In the genomic region with DNA sequence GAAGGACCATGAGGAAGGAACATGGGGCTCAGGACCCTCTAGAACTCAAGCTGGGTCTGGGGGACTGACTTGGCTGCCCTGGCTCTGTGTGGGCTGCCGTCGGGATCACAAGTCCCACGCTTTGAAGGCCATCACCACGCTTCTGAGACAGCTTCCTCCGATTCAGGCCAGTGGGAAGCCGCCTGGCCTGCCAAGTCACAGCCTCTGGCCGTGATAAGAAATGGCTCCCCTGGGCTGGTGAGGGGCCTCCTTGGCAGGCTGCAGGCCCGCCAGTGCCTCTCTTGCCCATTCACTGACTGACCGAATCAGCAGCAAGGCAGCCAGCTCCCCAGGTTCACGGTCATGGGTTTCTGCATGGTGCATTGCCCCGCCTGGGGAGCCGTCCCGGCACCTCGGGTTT, we compare ENCODE assay signal across 18 cellular contexts. TPM values are rescaled to one million over a fixed set of nuclear protein-coding genes. Genes with fewer than 3 reads are reported as not detected.
A peak's percentile ranks its signal among the peaks of the same experiment; 100 is the strongest.
DNase-seq lines count a peak whose midpoint lies in the region; ATAC-seq, FAIRE-seq and TF ChIP-seq lines count a peak whose summit lies in the region.
"Had no signal": no experiment of that assay in that cellular context is flagged by ENCODE, and none has a peak within 500 bp of the region (broad histone marks: within the 10 kb centered on the region; RNA-seq: fewer than 3 reads in every experiment).

No MANE protein-coding gene starts in this region.

- no peak for TF ChIP-seq RAD21 in IMR-90 (IDR thresholded peaks at IDR 0.05; ENCODE audit: low read length)

- H3K27me3 ChIP-seq in IMR-90 (ENCODE audit: control insufficient read depth, insufficient read depth, low read length) (no peaks in the 10 kb centered on the region), rectal smooth muscle tissue (ENCODE audit: control insufficient read depth, insufficient read depth, low read length) (no peaks in the 10 kb centered on the region)

- H3K4ac ChIP-seq in IMR-90 (ENCODE audit: low read depth, low read length), result no peak overlapping the region

- no peak overlapping the region for H4K91ac ChIP-seq in IMR-90 (ENCODE audit: insufficient read depth, low read depth, low read length)

- dilution Hi-C loops in IMR-90 (cut with HindIII; ENCODE audit: low sequenced_read_pairs, unreplicated experiment), result no loop called here

- in situ Hi-C loops in IMR-90 (cut with MboI; ENCODE audit: low sequenced_read_pairs), result no loop called here

- peak overlapping the region; percentile 65 for H2AK9ac ChIP-seq in IMR-90 (replicated peaks; ENCODE audit: low read depth, low read length, poor library complexity)

- H4K20me1 ChIP-seq in IMR-90 (ENCODE audit: insufficient read depth, low read length), result peaks cover 20% of the 10 kb centered on the region

- CTCF ChIA-PET in IMR-90 (lab: Yijun Ruan, JAX), result no interaction called here

- H2BK15ac ChIP-seq in IMR-90 (ENCODE audit: low read depth, low read length), result no peak overlapping the region

- H3K9me1 ChIP-seq in IMR-90 (ENCODE audit: insufficient read depth, low read length), result no peaks in the 10 kb centered on the region

- no peak overlapping the region for H4K8ac ChIP-seq in IMR-90 (ENCODE audit: low read depth in 2 of 2, low read length in 2 of 2)

- H3K27ac ChIP-seq in 22Rv1 (peak overlapping the region; percentile 37; the same call in 1 of the 2 replicates), IMR-90 (ENCODE audit: insufficient read depth, low read length) (no peak overlapping the region), kidney (ENCODE audit: low read depth in 2 of 2, low read length in 2 of 2) (peak overlapping the region; percentile 83), rectal smooth muscle tissue (ENCODE audit: low read depth, low read length) (no peak overlapping the region)
- H3K27ac ChIP-seq: HL-60 had no signal

- no TSS peak for BruUV-seq in IMR-90 (replicated peaks; lab: Mats Ljungman, UMichigan)

- H3K9me3 Mint-ChIP-seq in activated T-helper 17 cell treated with anti-CD3 and anti-CD28 coated beads, Interleukin-2, amount 50 U/mL, for 72 hours, result no peaks in the 10 kb centered on the region
- H3K9me3 Mint-ChIP-seq: CD4-positive, alpha-beta memory T cell had no signal

- FAIRE-seq in kidney (lab: Jason Lieb, UNC) (no peak), H54 (lab: Jason Lieb, UNC) (no peak)
- FAIRE-seq: D721Med had no signal

- intact Hi-C loops in IMR-90 (cut with micrococcal nuclease), result no loop called here
- intact Hi-C loops in kidney (cut with DNase I), result no loop called here

- no peak overlapping the region for H2AK5ac ChIP-seq in IMR-90 (ENCODE audit: low read depth, low read length)

- ATAC-seq in IMR-90 (ENCODE audit: low read depth), result no peak
- no peak for ATAC-seq in activated T-helper 17 cell treated with anti-CD3 and anti-CD28 coated beads, Interleukin-2, amount 50 U/mL, for 72 hours (replicated peaks)
- ATAC-seq: Panc1 had no signal

- no peak overlapping the region for H3K14ac ChIP-seq in IMR-90 (replicated peaks; ENCODE audit: low read depth, low read length)

- H3K79me1 ChIP-seq in IMR-90 (ENCODE audit: low read depth in 1 of 2, low read length in 2 of 2), result peaks cover 0 to 7% of the 10 kb centered on the region in 2 experiments; a peak in 2 of 4 replicates

- no peak overlapping the region for H2BK20ac ChIP-seq in IMR-90 (ENCODE audit: low read depth, low read length)

- no peaks in the 10 kb centered on the region for H3K27me3 Mint-ChIP-seq in activated T-helper 17 cell treated with anti-CD3 and anti-CD28 coated beads, Interleukin-2, amount 50 U/mL, for 72 hours
- H3K27me3 Mint-ChIP-seq: CD4-positive, alpha-beta memory T cell had no signal

- peaks cover 6% of the 10 kb centered on the region for H3K4me1 Mint-ChIP-seq in activated T-helper 17 cell treated with anti-CD3 and anti-CD28 coated beads, Interleukin-2, amount 50 U/mL, for 72 hours

- no peak overlapping the region for H2BK120ac ChIP-seq in IMR-90 (ENCODE audit: low read depth, low read length)

- no peak for TF ChIP-seq CTCF in 22Rv1 (IDR thresholded peaks at IDR 0.05)
- TF ChIP-seq CTCF in IMR-90 (conservative IDR thresholded peaks at IDR 0.05; ENCODE audit: low read depth, low read length), result no peak
- no peak for TF ChIP-seq CTCF in kidney (IDR thresholded peaks at IDR 0.05; ENCODE audit: borderline replicate concordance, extremely low read depth, insufficient read depth)

- no peak overlapping the region for H3K4me2 ChIP-seq in IMR-90 (ENCODE audit: low read depth, low read length)

- H2BK5ac ChIP-seq in IMR-90 (ENCODE audit: low read depth, low read length, poor library complexity, severe bottlenecking), result no peak overlapping the region

- H3K4me1 ChIP-seq in IMR-90 (ENCODE audit: control insufficient read depth, insufficient read depth, low read length) (peaks cover 7% of the 10 kb centered on the region; the same call in 1 of the 2 replicates), kidney (ENCODE audit: control insufficient read depth in 1 of 2, insufficient read depth in 1 of 2, low read depth in 1 of 2, low read length in 2 of 2) (peaks cover 24 to 33% of the 10 kb centered on the region in 2 donors), rectal smooth muscle tissue (ENCODE audit: control insufficient read depth, insufficient read depth, low read length) (peaks cover 3% of the 10 kb centered on the region)

- H3K18ac ChIP-seq in IMR-90 (ENCODE audit: low read depth, low read length), result no peak overlapping the region

- no peak overlapping the region for H4K5ac ChIP-seq in IMR-90 (ENCODE audit: low read depth, low read length)

- H3K4me3 Mint-ChIP-seq in activated T-helper 17 cell treated with anti-CD3 and anti-CD28 coated beads, Interleukin-2, amount 50 U/mL, for 72 hours, result no peak overlapping the region
- H3K4me3 Mint-ChIP-seq: CD4-positive, alpha-beta memory T cell had no signal

- no peak overlapping the region for H3K56ac ChIP-seq in IMR-90 (ENCODE audit: extremely low read depth, insufficient read depth, low read length)

- no peak overlapping the region for H3K27ac Mint-ChIP-seq in activated T-helper 17 cell treated with anti-CD3 and anti-CD28 coated beads, Interleukin-2, amount 50 U/mL, for 72 hours
- H3K27ac Mint-ChIP-seq: CD4-positive, alpha-beta memory T cell had no signal

- H3K4me3 ChIP-seq in IMR-90 (ENCODE audit: insufficient read depth, low read depth, low read length) (no peak overlapping the region), kidney (ENCODE audit: low read length in 2 of 2) (no peak overlapping the region), rectal smooth muscle tissue (ENCODE audit: low read length) (no peak overlapping the region)

- POLR2A ChIA-PET in IMR-90 (lab: Charles Lee; ENCODE audit: unreplicated experiment), result no interaction called here

- H3K9ac ChIP-seq in IMR-90 (ENCODE audit: low read depth, low read length), result no peak overlapping the region
- H3K9ac ChIP-seq in kidney (ENCODE audit: low read length in 2 of 2), result no peak overlapping the region
- H3K9ac ChIP-seq in rectal smooth muscle tissue (ENCODE audit: low read length), result peak overlapping the region; percentile 27

- no peaks in the 10 kb centered on the region for H3K36me3 Mint-ChIP-seq in activated T-helper 17 cell treated with anti-CD3 and anti-CD28 coated beads, Interleukin-2, amount 50 U/mL, for 72 hours (ENCODE audit: low read depth)

- no peak overlapping the region for H3K23ac ChIP-seq in IMR-90 (ENCODE audit: low read depth, low read length)

- H3K9me3 ChIP-seq in IMR-90 (ENCODE audit: control insufficient read depth, insufficient read depth, low read length) (no peaks in the 10 kb centered on the region), kidney (ENCODE audit: control insufficient read depth in 1 of 2, low read length in 2 of 2) (no peaks in the 10 kb centered on the region)

- peaks cover 4% of the 10 kb centered on the region; the same call in 1 of the 2 replicates for H3K36me3 ChIP-seq in IMR-90 (ENCODE audit: control insufficient read depth, insufficient read depth, low read length)
- no peaks in the 10 kb centered on the region for H3K36me3 ChIP-seq in kidney (ENCODE audit: control insufficient read depth in 1 of 2, insufficient read depth in 2 of 2, low read length in 2 of 2)
- H3K36me3 ChIP-seq in rectal smooth muscle tissue (ENCODE audit: control insufficient read depth, insufficient read depth, low read length), result no peaks in the 10 kb centered on the region

- no peak for DNase-seq in IMR-90
- no peak for DNase-seq in kidney
- DNase-seq in H54 (ENCODE audit: insufficient read length, low spot score), result no peak
- no peak for DNase-seq in AML-193 (lab: John Stamatoyannopoulos, UW)
- no peak for DNase-seq in DMS53 (lab: John Stamatoyannopoulos, UW)
- DNase-seq: CD4-positive, alpha-beta memory T cell; GF-D8; KG1; NCI-H187 had no signal

- H2AFZ ChIP-seq in IMR-90 (replicated peaks; ENCODE audit: low read length, poor library complexity), result no peak overlapping the region

- 86% methylated on average over 13 of the region's 14 CpGs; no CpG with 5 or more reads in 1 of the 2 experiments for WGBS in IMR-90 (ENCODE audit: extremely low coverage in 2 of 2, insufficient read length in 1 of 2), 2 experiments

- TF ChIP-seq POLR2A in IMR-90 (IDR thresholded peaks at IDR 0.05; ENCODE audit: low read depth, low read length) (no peak), H54 (IDR thresholded peaks at IDR 0.05; ENCODE audit: low read depth, low read length) (no peak)

TF ChIP-seq in IMR-90, 13 proteins besides CTCF, POLR2A, EP300 and RAD21 (continues in another document):
- TF ChIP-seq CEBPB (IDR thresholded peaks at IDR 0.05; ENCODE audit: low read depth, low read length), result no peak
- TF ChIP-seq SMC3 (IDR thresholded peaks at IDR 0.05; ENCODE audit: low read depth, low read length), result no peak
- no peak for TF ChIP-seq MXI1 (IDR thresholded peaks at IDR 0.05; ENCODE audit: borderline replicate concordance, low read depth, low read length)

RNA-seq across cellular contexts. Expression of gene COMP, which starts 48.8 kb away (rescaled TPM):
- under 0.01 TPM in 2 replicates for total RNA-seq in IMR-90 (2012; rRNA removed)
- 0.34 and 0.43 TPM in 2 replicates for polyA plus RNA-seq in IMR-90 (2012; rRNA removed)
- polyA plus RNA-seq in IMR-90 (2012; cell fraction: cytosol; rRNA removed), result 0.16 and 0.34 TPM in 2 replicates
- polyA plus RNA-seq in IMR-90 (2012; cell fraction: nucleus; rRNA removed; ENCODE audit: low replicate concordance), result 0.17 and 0.36 TPM in 2 replicates
- 33.2 TPM for total RNA-seq in kidney
- 1.8 TPM for polyA plus RNA-seq in kidney (ENCODE audit: insufficient read depth, low read depth, low replicate concordance)
- not detected for total RNA-seq in activated T-helper 17 cell treated with anti-CD3 and anti-CD28 coated beads, Interleukin-2, amount 50 U/mL, for 72 hours
- total RNA-seq: A673; CD4-positive, alpha-beta memory T cell; M059J; NCI-H460 had no signal
- polyA plus RNA-seq: CD4-positive, alpha-beta memory T cell had no signal

RNA-seq across cellular contexts. Expression of gene CRTC1, which starts 58.8 kb away (rescaled TPM):
- total RNA-seq in IMR-90 (2012; rRNA removed), result 0.18 and 0.28 TPM in 2 replicates
- polyA plus RNA-seq in IMR-90 (2012; rRNA removed), result 5.7 and 6.5 TPM in 2 replicates
- 3.1 and 6.8 TPM in 2 replicates for polyA plus RNA-seq in IMR-90 (2012; cell fraction: cytosol; rRNA removed)
- 28.3 and 53.7 TPM in 2 replicates for polyA plus RNA-seq in IMR-90 (2012; cell fraction: nucleus; rRNA removed; ENCODE audit: low replicate concordance)
- 26.8 TPM for total RNA-seq in kidney
- 10.9 TPM for polyA plus RNA-seq in kidney (ENCODE audit: insufficient read depth, low read depth, low replicate concordance)
- total RNA-seq in activated T-helper 17 cell treated with anti-CD3 and anti-CD28 coated beads, Interleukin-2, amount 50 U/mL, for 72 hours, result 10 to 100 TPM in 1 of 2 donors, 1 to 10 TPM in 1; 7.8 to 13.6 TPM

Comparison
In these comparisons a context has a peak if more than half of its experiments do, and no peak if none do; other contexts are left out.
1. H3K27ac ChIP-seq: peak in 22Rv1 (single experiment) and kidney (2 of 2); none in IMR-90 (single experiment) and rectal smooth muscle tissue (single experiment).
2. RNA of gene COMP, which starts 48.8 kb away (total RNA-seq): 33.2 TPM in kidney (single experiment); under 0.01 TPM in IMR-90 and not detected in activated T-helper 17 cell treated with anti-CD3 and anti-CD28 coated beads, Interleukin-2, amount 50 U/mL, for 72 hours; every median in the first group is over 10 times any median in the second.